Comparison of ENCODE assay signal across 11 cellular contexts in genomic region chr4:83618991-83619390, GRCh38.
DNase-seq lines count a peak whose midpoint lies in the region; ATAC-seq and TF ChIP-seq lines count a peak whose summit lies in the region.
"Had no signal": no experiment of that assay in that cellular context is flagged by ENCODE, and none has a peak within 500 bp of the region (broad histone marks: within the 10 kb centered on the region; RNA-seq: fewer than 3 reads in every experiment).

No MANE protein-coding gene starts in this region.

- H3K27me3 Mint-ChIP-seq in progenitor cell of endocrine pancreas = no peaks in the 10 kb centered on the region

- H3K4me1 Mint-ChIP-seq in progenitor cell of endocrine pancreas (ENCODE audit: low read depth) = peaks cover 11% of the 10 kb centered on the region
- H3K4me1 Mint-ChIP-seq: IgD-negative memory B cell had no signal

- H3K27me3 ChIP-seq in brain microvascular endothelial cell (replicated peaks) = no peaks in the 10 kb centered on the region

- no peak overlapping the region for H3K4me3 ChIP-seq in foreskin fibroblast (ENCODE audit: low read depth in 1 of 2, low read length in 2 of 2)
- no peak overlapping the region for H3K4me3 ChIP-seq in brain microvascular endothelial cell (ENCODE audit: low read depth, low read length)

- DNase-seq in ELR (ENCODE audit: low read depth) (peak; percentile 85), RPMI7951 (ENCODE audit: low read depth) (peak; percentile 76), foreskin fibroblast (peak; percentile 52 to 60), progenitor cell of endocrine pancreas (ENCODE audit: low spot score, unreplicated experiment) (no peak), brain microvascular endothelial cell (no peak), NCI-H2171 (lab: John Stamatoyannopoulos, UW) (no peak)
- DNase-seq in activated CD4-positive, CD25-positive, alpha-beta regulatory T cell (lab: John Stamatoyannopoulos, UW) = no peak
- DNase-seq: activated naive CD8-positive, alpha-beta T cell treated with anti-CD3 and anti-CD28 coated beads, Interleukin-2, amount 10 ng/mL, durations not matched to agents 7 days and 5 days had no signal

- no peak overlapping the region for H3K27ac ChIP-seq in brain microvascular endothelial cell

- no peaks in the 10 kb centered on the region for H3K36me3 ChIP-seq in brain microvascular endothelial cell (replicated peaks)

- no peak overlapping the region for H3K4me3 Mint-ChIP-seq in progenitor cell of endocrine pancreas (ENCODE audit: low read depth)
- H3K4me3 Mint-ChIP-seq: activated naive CD8-positive, alpha-beta T cell treated with anti-CD3 and anti-CD28 coated beads, Interleukin-2, amount 10 ng/mL, durations not matched to agents 7 days and 5 days; IgD-negative memory B cell; T-cell had no signal

- in situ Hi-C loops in brain microvascular endothelial cell (cut with HindIII; ENCODE audit: low pct_ligation_motif_present, low sequenced_read_pairs) = no loop called here

- H3K9me3 Mint-ChIP-seq in progenitor cell of endocrine pancreas (ENCODE audit: low read depth) = peaks cover 21% of the 10 kb centered on the region

- no peak for ATAC-seq in GM21619 (IDR thresholded peaks at IDR 0.05; ENCODE audit: unreplicated experiment)
- ATAC-seq: T-cell had no signal

- peak overlapping the region; percentile 76 for H3K27ac Mint-ChIP-seq in progenitor cell of endocrine pancreas
- H3K27ac Mint-ChIP-seq: activated naive CD8-positive, alpha-beta T cell treated with anti-CD3 and anti-CD28 coated beads, Interleukin-2, amount 10 ng/mL, durations not matched to agents 7 days and 5 days; IgD-negative memory B cell; T-cell had no signal

- TF ChIP-seq CTCF in foreskin fibroblast (IDR thresholded peaks at IDR 0.05; ENCODE audit: low read depth, low read length) = no peak
- TF ChIP-seq CTCF in progenitor cell of endocrine pancreas (IDR thresholded peaks at IDR 0.05; ENCODE audit: unreplicated experiment) = no peak
- TF ChIP-seq CTCF in brain microvascular endothelial cell (IDR thresholded peaks at IDR 0.05; ENCODE audit: low read depth, low read length, missing control alignments) = no peak

- H3K36me3 Mint-ChIP-seq in progenitor cell of endocrine pancreas (ENCODE audit: insufficient read depth) = peaks cover 6% of the 10 kb centered on the region
- H3K36me3 Mint-ChIP-seq: activated naive CD8-positive, alpha-beta T cell treated with anti-CD3 and anti-CD28 coated beads, Interleukin-2, amount 10 ng/mL, durations not matched to agents 7 days and 5 days had no signal

Comparison
In these comparisons a context has a peak if more than half of its experiments do, and no peak if none do; other contexts are left out.
1. DNase-seq: peak in ELR (single experiment), RPMI7951 (single experiment) and foreskin fibroblast (2 of 2); none in progenitor cell of endocrine pancreas (single experiment), brain microvascular endothelial cell (single experiment), NCI-H2171 (single experiment) and activated CD4-positive, CD25-positive, alpha-beta regulatory T cell (0 of 4).